Comparison of ENCODE assay signal across 9 cellular contexts in genomic region chr9:130129425-130130061, GRCh38. TPM values are rescaled to one million over a fixed set of nuclear protein-coding genes. Genes with fewer than 3 reads are reported as not detected.
DNase-seq lines count a peak whose midpoint lies in the region; ATAC-seq and TF ChIP-seq lines count a peak whose summit lies in the region.
"Had no signal": no experiment of that assay in that cellular context is flagged by ENCODE, and none has a peak within 500 bp of the region (broad histone marks: within the 10 kb centered on the region; RNA-seq: fewer than 3 reads in every experiment).

No MANE protein-coding gene starts in this region.

- peak overlapping the region; percentile 0 for H2BK5ac ChIP-seq in mesenchymal stem cell (ENCODE audit: low read depth, low read length, poor library complexity, severe bottlenecking)

- no peak overlapping the region for H3K23ac ChIP-seq in mesenchymal stem cell (ENCODE audit: low read length in 2 of 2)

- no peak for ATAC-seq in HG02610 (IDR thresholded peaks at IDR 0.05; ENCODE audit: unreplicated experiment)
- ATAC-seq in GM18519 (IDR thresholded peaks at IDR 0.05; ENCODE audit: low FRiP score, unreplicated experiment): no peak

- no peaks in the 10 kb centered on the region for H3K27me3 ChIP-seq in mesenchymal stem cell (ENCODE audit: control insufficient read depth in 1 of 2, insufficient read depth in 1 of 2, low read length in 2 of 2)
- no peaks in the 10 kb centered on the region for H3K27me3 ChIP-seq in tibial artery

- no peak overlapping the region for H3K14ac ChIP-seq in mesenchymal stem cell (ENCODE audit: low read length in 2 of 2)

- WGBS in mesenchymal stem cell: 94% methylated on average over 22 of the region's 22 CpGs

- no peak overlapping the region for H2AFZ ChIP-seq in mesenchymal stem cell (ENCODE audit: low read depth, low read length)

- H2AK5ac ChIP-seq in mesenchymal stem cell (ENCODE audit: low read length, severe bottlenecking): peak overlapping the region; percentile 37

- H4K91ac ChIP-seq in mesenchymal stem cell (ENCODE audit: low read length): no peak overlapping the region

- H3K18ac ChIP-seq in mesenchymal stem cell (ENCODE audit: low read depth in 1 of 2, low read length in 2 of 2): peak overlapping the region in 1 of 2 experiments; percentile 16

- intact Hi-C loops in tibial artery (cut with DNase I; ENCODE audit: low total_unique reads): no loop called here

- TF ChIP-seq CTCF in tibial artery (IDR thresholded peaks at IDR 0.05): no peak

- H3K27ac ChIP-seq in mesenchymal stem cell (ENCODE audit: low read length, poor library complexity, severe bottlenecking): peak overlapping the region; percentile 93
- H3K27ac ChIP-seq in tibial artery: peak overlapping the region; percentile 2 to 18

- no peak overlapping the region for H3K4me2 ChIP-seq in mesenchymal stem cell (ENCODE audit: low read length, poor library complexity, severe bottlenecking)

- peaks cover 21% of the 10 kb centered on the region for H3K4me1 ChIP-seq in mesenchymal stem cell (ENCODE audit: control insufficient read depth, insufficient read depth, low read depth, low read length)
- no peaks in the 10 kb centered on the region for H3K4me1 ChIP-seq in tibial artery

- H3K9ac ChIP-seq in mesenchymal stem cell (ENCODE audit: low read length): no peak overlapping the region

- H3K9me3 ChIP-seq in mesenchymal stem cell (ENCODE audit: control insufficient read depth, low read length) (no peaks in the 10 kb centered on the region), tibial artery (no peaks in the 10 kb centered on the region)

- H3K36me3 ChIP-seq in mesenchymal stem cell (ENCODE audit: control insufficient read depth in 1 of 2, insufficient read depth in 2 of 2, low read depth in 1 of 2, low read length in 2 of 2) (peaks cover 36 to 63% of the 10 kb centered on the region in 2 experiments), tibial artery (peaks cover 30 to 84% (median 71%) of the 10 kb centered on the region in 3 donors)

- no peak overlapping the region for H4K8ac ChIP-seq in mesenchymal stem cell (ENCODE audit: low read length)

- DNase-seq in activated gamma-delta T cell treated with Interleukin-2 at 50 U/mL for 16 hours (peak; percentile 8), activated gamma-delta T cell (lab: John Stamatoyannopoulos, UW) (no peak), mesenchymal stem cell (peak; percentile 43), tibial artery (no peak), NCI-H2107 (lab: John Stamatoyannopoulos, UW) (no peak)
- DNase-seq in activated effector memory CD4-positive, alpha-beta T cell treated with anti-CD3 and anti-CD28 coated beads, Interleukin-2, amount 50 U/mL, for 16 hours: peak; percentile 74
- DNase-seq: H9 had no signal

- no peak overlapping the region for H2BK120ac ChIP-seq in mesenchymal stem cell (ENCODE audit: low read depth, low read length)

- H3K4me3 ChIP-seq in mesenchymal stem cell (ENCODE audit: insufficient read depth in 1 of 2, low read depth in 1 of 2, low read length in 2 of 2) (no peak overlapping the region), tibial artery (no peak overlapping the region)

- H3K79me1 ChIP-seq in mesenchymal stem cell (replicated peaks; ENCODE audit: low read length, poor library complexity, severe bottlenecking): peaks cover 8% of the 10 kb centered on the region

- peak overlapping the region; percentile 30 to 40 for H3K4ac ChIP-seq in mesenchymal stem cell (ENCODE audit: low read depth in 1 of 2, low read length in 2 of 2)

- peak overlapping the region in 1 of 2 experiments; percentile 83 for H2BK12ac ChIP-seq in mesenchymal stem cell (ENCODE audit: low read length in 2 of 2)

- H2BK15ac ChIP-seq in mesenchymal stem cell (ENCODE audit: low read depth, poor library complexity, severe bottlenecking): no peak overlapping the region

RNA-seq across cellular contexts. Expression of gene NCS1, which starts 42.7 kb away (rescaled TPM):
- 38.8 TPM for polyA plus RNA-seq in mesenchymal stem cell (2013, experiment 1 of 2)
- polyA plus RNA-seq in mesenchymal stem cell (2013, experiment 2 of 2): 37.7 TPM

Comparison
In these comparisons a context has a peak if more than half of its experiments do, and no peak if none do; other contexts are left out.
1. DNase-seq: peak in activated gamma-delta T cell treated with Interleukin-2 at 50 U/mL for 16 hours (single experiment), activated effector memory CD4-positive, alpha-beta T cell treated with anti-CD3 and anti-CD28 coated beads, Interleukin-2, amount 50 U/mL, for 16 hours (single experiment) and mesenchymal stem cell (single experiment); none in activated gamma-delta T cell (single experiment), tibial artery (0 of 2) and NCI-H2107 (single experiment).